ENCODE assay signal across 27 cellular contexts in genomic region chr9:113245894-113246293, GRCh38. TPM values are rescaled to one million over a fixed set of nuclear protein-coding genes. Genes with fewer than 3 reads are reported as not detected.
"Had no signal": no experiment of that assay in that cellular context is flagged by ENCODE, and none has a peak within 500 bp of the region (broad histone marks: within the 10 kb centered on the region; RNA-seq: fewer than 3 reads in every experiment).

No MANE protein-coding gene starts in this region.

- H3K27me3 ChIP-seq: MG63, SJCRH30 had no signal

- FAIRE-seq: HepG2 had no signal

- H3K4me1 ChIP-seq: SJCRH30 had no signal

- H3K9me3 ChIP-seq: MG63 had no signal

- H3K4me3 ChIP-seq: MG63, SJCRH30 had no signal

- H3K36me3 ChIP-seq: MG63 had no signal

- DNase-seq: IMR-90; Karpas-422; KG1; MG63; NCI-H1092 treated with DMSO at 0.1 percent for 48 hours; NCI-H1436; NCI-H187; NCI-H2029; NCI-H2081 treated with DMSO at 0.1 percent for 48 hours; NCI-H2171; NCI-H226; NCI-H446; NCI-H510A; NCI-H524 treated with DMSO at 0.1 percent for 48 hours; NCI-H69; NCI-H774; NK-92 treated with Interleukin-12 subunit alpha and Interleukin-12 subunit beta, amount 100 ng/mL, for 24 hours; PC-3; SHP77 treated with DMSO at 0.1 percent for 48 hours; SJCRH30; T-helper 1 cell had no signal

- ATAC-seq: HepG2, Panc1, PC-3, SK-N-SH treated with all-trans-retinoic acid at 6 μM for 48 hours had no signal

- H3K27ac ChIP-seq: RWPE1, SJCRH30 had no signal

RNA-seq across cellular contexts. Expression of gene RNF183, which starts 57.3 kb away (rescaled TPM):
- total RNA-seq: HT1080, IMR-90, OCI-LY7, PC-3, SJCRH30 had no signal
